9 cellular contexts compared by ENCODE assay signal in the genomic region with DNA sequence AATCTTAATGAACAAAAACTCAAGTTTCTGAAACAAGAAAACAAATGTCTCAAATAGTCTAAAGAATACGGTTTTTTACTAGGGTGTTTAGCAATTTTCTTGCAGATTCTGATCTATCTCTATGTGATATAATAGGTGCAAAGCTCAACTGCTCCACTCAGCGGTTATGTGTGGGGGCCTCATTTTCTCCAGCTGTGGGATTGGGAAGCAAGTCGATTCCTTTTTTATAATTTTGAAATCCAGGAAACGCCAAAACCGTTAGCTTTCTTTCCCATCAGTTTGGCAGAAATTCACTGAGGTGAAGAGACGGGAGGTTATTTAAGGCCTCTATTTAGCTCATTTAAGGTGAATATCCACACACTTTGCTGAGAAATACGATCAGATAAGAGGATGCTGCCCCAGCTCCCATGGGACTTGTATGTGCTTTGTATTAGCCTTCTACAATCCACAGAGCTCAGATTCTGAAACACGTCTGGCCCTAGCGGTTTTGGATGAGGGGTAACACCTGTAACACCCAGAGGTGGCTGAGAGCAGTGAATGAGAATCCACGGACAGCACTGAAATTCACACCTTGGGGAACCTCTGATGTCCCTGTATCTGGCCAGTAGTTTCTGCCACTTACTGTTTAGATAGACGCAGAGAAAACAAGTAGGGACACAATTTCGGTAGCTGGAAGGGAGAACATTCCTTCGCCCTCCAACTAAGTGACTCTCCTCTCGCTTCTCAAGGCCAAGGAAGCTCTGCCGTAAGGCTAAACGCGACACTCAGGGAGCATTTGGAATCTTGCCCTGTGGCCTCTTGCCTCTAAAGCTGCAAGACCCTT. TPM values are rescaled to one million over a fixed set of nuclear protein-coding genes. Genes with fewer than 3 reads are reported as not detected.
A peak's percentile ranks its signal among the peaks of the same experiment; 100 is the strongest.
DNase-seq lines count a peak whose midpoint lies in the region; ATAC-seq, FAIRE-seq and TF ChIP-seq lines count a peak whose summit lies in the region.
"Had no signal": no experiment of that assay in that cellular context is flagged by ENCODE, and none has a peak within 500 bp of the region (broad histone marks: within the 10 kb centered on the region; RNA-seq: fewer than 3 reads in every experiment).

No MANE protein-coding gene starts in this region.

- POLR2A ChIA-PET in A549 (lab: Yijun Ruan, JAX) (interaction anchor here (0.5 to 1.9 kb wide), 9 partner anchors 25 to 598 kb away, joined by 3 to 8 read pairs (median 4); a partner anchor contains a TSS), HEK293 (lab: Yijun Ruan, JAX) (interaction anchor here (0.7 to 1.1 kb wide), 2 partner anchors 107 to 162 kb away, joined by 3 to 6 read pairs; no protein-coding TSS in a partner anchor)

- no peak overlapping the region for H3K4me3 ChIP-seq in A549
- H3K4me3 ChIP-seq in HEK293 (ENCODE audit: low read depth, low read length) = no peak overlapping the region
- H3K4me3 ChIP-seq: pancreas had no signal

- H3K27ac ChIP-seq in A549 = peak overlapping the region; percentile 90
- no peak overlapping the region for H3K27ac ChIP-seq in HEK293 (ENCODE audit: extremely low read depth, low read depth, low read length)
- H3K27ac ChIP-seq: pancreas had no signal

- H3K36me3 ChIP-seq in HEK293 (ENCODE audit: control insufficient read depth in 2 of 2, insufficient read depth in 1 of 2, low read length in 2 of 2) = no peaks in the 10 kb centered on the region
- H3K36me3 ChIP-seq: pancreas had no signal

- WGBS in A549 (ENCODE audit: missing lambda C conversion rate) = 22% methylated on average over 17 of the region's 17 CpGs

- peak; percentile 66 to 73 for ATAC-seq in A549
- ATAC-seq in GM18907 (IDR thresholded peaks at IDR 0.05; ENCODE audit: unreplicated experiment) = no peak

- H3K4me2 ChIP-seq in A549 = peak overlapping the region; percentile 73

- TF ChIP-seq CTCF in A549 (IDR thresholded peaks at IDR 0.05) (peak; percentile 97), HEK293 (tag by site-specific recombination; IDR thresholded peaks at IDR 0.05) (0 out of 2 replicates have a peak, but pooled peaks have one; percentile 39)

- DNase-seq in A549 (ENCODE audit: low read depth in 1 of 2, low spot score in 1 of 2) = peak; percentile 88 to 90
- peak; percentile 76 for DNase-seq in SW480 (ENCODE audit: low spot score)
- peak; percentile 70 for DNase-seq in left kidney (ENCODE audit: low read depth, low spot score)
- DNase-seq in epidermal melanocyte (ENCODE audit: insufficient read length, low spot score) = no peak
- DNase-seq in activated CD8-positive, alpha-beta memory T cell treated with anti-CD3 and anti-CD28 coated beads, Interleukin-2, amount 50 U/mL, for 48 hours = no peak
- no peak for DNase-seq in 8988T

- TF ChIP-seq POLR2A in A549 (IDR thresholded peaks at IDR 0.05; ENCODE audit: low read length) = no peak

- FAIRE-seq in A549 (lab: Jason Lieb, UNC) = no peak
- FAIRE-seq: pancreas had no signal

- CTCF ChIA-PET in A549 (lab: Yijun Ruan, JAX) = interaction anchor here (0.6 to 15.3 kb wide), 67 partner anchors 9 to 699 kb away, joined by 3 to 347 read pairs (median 4); a partner anchor contains a TSS
- CTCF ChIA-PET in HEK293 (lab: Yijun Ruan, JAX) = interaction anchor here (0.6 to 4.8 kb wide), 19 partner anchors 9 to 602 kb away, joined by 3 to 36 read pairs (median 4); no protein-coding TSS in a partner anchor

- H3K4me1 ChIP-seq in A549 (peaks cover 29% of the 10 kb centered on the region), HEK293 (ENCODE audit: control insufficient read depth, insufficient read depth, low read length) (peaks cover 2% of the 10 kb centered on the region; the same call in 1 of the 2 replicates)

- no peak for TF ChIP-seq EP300 in A549 (IDR thresholded peaks at IDR 0.05)

- H3K9me3 ChIP-seq in A549 = no peaks in the 10 kb centered on the region
- no peaks in the 10 kb centered on the region for H3K9me3 ChIP-seq in HEK293 (ENCODE audit: control insufficient read depth, insufficient read depth, low read depth, low read length)
- H3K9me3 ChIP-seq: pancreas had no signal

- peak; percentile 99 for TF ChIP-seq RAD21 in A549 (conservative IDR thresholded peaks at IDR 0.05 in 1 of 2, IDR thresholded peaks at IDR 0.05 in 1 of 2)

TF ChIP-seq in A549, 52 proteins besides CTCF, POLR2A, EP300 and RAD21 (continues in another document):
- TF ChIP-seq TP53 (CRISPR knock-in tag; IDR thresholded peaks at IDR 0.05) (no peak), MAZ (IDR thresholded peaks at IDR 0.05; ENCODE audit: borderline replicate concordance, low read depth, low read length) (no peak), HOXB5 (CRISPR knock-in tag; IDR thresholded peaks at IDR 0.05) (no peak), ZNF302 (CRISPR knock-in tag; IDR thresholded peaks at IDR 0.05) (no peak)
- TF ChIP-seq, protein P1, sequence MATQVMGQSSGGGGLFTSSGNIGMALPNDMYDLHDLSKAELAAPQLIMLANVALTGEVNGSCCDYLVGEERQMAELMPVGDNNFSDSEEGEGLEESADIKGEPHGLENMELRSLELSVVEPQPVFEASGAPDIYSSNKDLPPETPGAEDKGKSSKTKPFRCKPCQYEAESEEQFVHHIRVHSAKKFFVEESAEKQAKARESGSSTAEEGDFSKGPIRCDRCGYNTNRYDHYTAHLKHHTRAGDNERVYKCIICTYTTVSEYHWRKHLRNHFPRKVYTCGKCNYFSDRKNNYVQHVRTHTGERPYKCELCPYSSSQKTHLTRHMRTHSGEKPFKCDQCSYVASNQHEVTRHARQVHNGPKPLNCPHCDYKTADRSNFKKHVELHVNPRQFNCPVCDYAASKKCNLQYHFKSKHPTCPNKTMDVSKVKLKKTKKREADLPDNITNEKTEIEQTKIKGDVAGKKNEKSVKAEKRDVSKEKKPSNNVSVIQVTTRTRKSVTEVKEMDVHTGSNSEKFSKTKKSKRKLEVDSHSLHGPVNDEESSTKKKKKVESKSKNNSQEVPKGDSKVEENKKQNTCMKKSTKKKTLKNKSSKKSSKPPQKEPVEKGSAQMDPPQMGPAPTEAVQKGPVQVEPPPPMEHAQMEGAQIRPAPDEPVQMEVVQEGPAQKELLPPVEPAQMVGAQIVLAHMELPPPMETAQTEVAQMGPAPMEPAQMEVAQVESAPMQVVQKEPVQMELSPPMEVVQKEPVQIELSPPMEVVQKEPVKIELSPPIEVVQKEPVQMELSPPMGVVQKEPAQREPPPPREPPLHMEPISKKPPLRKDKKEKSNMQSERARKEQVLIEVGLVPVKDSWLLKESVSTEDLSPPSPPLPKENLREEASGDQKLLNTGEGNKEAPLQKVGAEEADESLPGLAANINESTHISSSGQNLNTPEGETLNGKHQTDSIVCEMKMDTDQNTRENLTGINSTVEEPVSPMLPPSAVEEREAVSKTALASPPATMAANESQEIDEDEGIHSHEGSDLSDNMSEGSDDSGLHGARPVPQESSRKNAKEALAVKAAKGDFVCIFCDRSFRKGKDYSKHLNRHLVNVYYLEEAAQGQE (IDR thresholded peaks at IDR 0.05) = no peak

TF ChIP-seq in HEK293, 187 proteins besides CTCF, POLR2A, EP300 and RAD21:
- TF ChIP-seq ZNF114 (tag by site-specific recombination; IDR thresholded peaks at IDR 0.05) = no peak
- TF ChIP-seq ZNF561 (tag by site-specific recombination; IDR thresholded peaks at IDR 0.05; ENCODE audit: borderline replicate concordance) = peak; percentile 86; the same call in 1 of the 2 replicates
- no peak for TF ChIP-seq ZNF121 (tag by site-specific recombination; IDR thresholded peaks at IDR 0.05)
- TF ChIP-seq SCRT2 (tag by site-specific recombination; IDR thresholded peaks at IDR 0.05) = peak; percentile 69
- no peak for TF ChIP-seq ZBTB21 (tag by site-specific recombination; IDR thresholded peaks at IDR 0.05)
- TF ChIP-seq, protein P2, sequence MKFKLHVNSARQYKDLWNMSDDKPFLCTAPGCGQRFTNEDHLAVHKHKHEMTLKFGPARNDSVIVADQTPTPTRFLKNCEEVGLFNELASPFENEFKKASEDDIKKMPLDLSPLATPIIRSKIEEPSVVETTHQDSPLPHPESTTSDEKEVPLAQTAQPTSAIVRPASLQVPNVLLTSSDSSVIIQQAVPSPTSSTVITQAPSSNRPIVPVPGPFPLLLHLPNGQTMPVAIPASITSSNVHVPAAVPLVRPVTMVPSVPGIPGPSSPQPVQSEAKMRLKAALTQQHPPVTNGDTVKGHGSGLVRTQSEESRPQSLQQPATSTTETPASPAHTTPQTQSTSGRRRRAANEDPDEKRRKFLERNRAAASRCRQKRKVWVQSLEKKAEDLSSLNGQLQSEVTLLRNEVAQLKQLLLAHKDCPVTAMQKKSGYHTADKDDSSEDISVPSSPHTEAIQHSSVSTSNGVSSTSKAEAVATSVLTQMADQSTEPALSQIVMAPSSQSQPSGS (tag by site-specific recombination; IDR thresholded peaks at IDR 0.05; ENCODE audit: low read depth) = no peak
- TF ChIP-seq ZNF214 (tag by site-specific recombination; IDR thresholded peaks at IDR 0.05; ENCODE audit: borderline replicate concordance) = no peak
- no peak for TF ChIP-seq ZNF184 (tag by site-specific recombination; IDR thresholded peaks at IDR 0.05)
- TF ChIP-seq IKZF3 (tag by site-specific recombination; IDR thresholded peaks at IDR 0.05) = peak; percentile 64; the same call in 1 of the 2 replicates
- TF ChIP-seq ZNF654 (tag by site-specific recombination; IDR thresholded peaks at IDR 0.05; ENCODE audit: low read depth) = peak; percentile 80
- peak; percentile 18; the same call in 1 of the 2 replicates for TF ChIP-seq KLF8 (tag by site-specific recombination; IDR thresholded peaks at IDR 0.05)
- no peak for TF ChIP-seq ZNF433 (tag by site-specific recombination; IDR thresholded peaks at IDR 0.05; ENCODE audit: low read depth)
- peak; percentile 48 for TF ChIP-seq ZNF335 (tag by site-specific recombination; conservative IDR thresholded peaks at IDR 0.05)
- no peak for TF ChIP-seq ZNF175 (tag by site-specific recombination; IDR thresholded peaks at IDR 0.05)

RNA-seq across cellular contexts. Expression of a gene that starts 6.6 kb away (rescaled TPM):
- 15.5 and 16.9 TPM in 2 replicates for polyA plus RNA-seq in A549 (2011; rRNA removed)
- polyA plus RNA-seq in A549 (2012; cell fraction: cytosol; rRNA removed) = 48.8 and 49.8 TPM in 2 replicates
- polyA plus RNA-seq in A549 (2012; cell fraction: nucleus; rRNA removed) = 14.4 and 23.6 TPM in 2 replicates
- 45.9 to 48.4 TPM (median 46.6 TPM) in 3 replicates for polyA plus RNA-seq in A549 (2017; fragmentation: RNase III; extraction: RNeasy Plus Mini Kit Qiagen cat#74134 plus additional on column Dnase treatment)
- 8.7 and 10.3 TPM in 2 replicates for polyA minus RNA-seq in A549 (2011; rRNA and poly(A)+ RNA removed)

RNA-seq across cellular contexts. Expression of a gene that starts 56.9 kb away (rescaled TPM):
- 6.2 and 6.4 TPM in 2 replicates for polyA plus RNA-seq in A549 (2011; rRNA removed)
- polyA plus RNA-seq in A549 (2012; cell fraction: cytosol; rRNA removed) = 1.6 and 1.7 TPM in 2 replicates
- 1.3 and 1.7 TPM in 2 replicates for polyA plus RNA-seq in A549 (2012; cell fraction: nucleus; rRNA removed)
- polyA plus RNA-seq in A549 (2017; fragmentation: RNase III; extraction: RNeasy Plus Mini Kit Qiagen cat#74134 plus additional on column Dnase treatment) = 2.7 to 3.1 TPM (median 2.8 TPM) in 3 replicates
- polyA minus RNA-seq in A549 (2011; rRNA and poly(A)+ RNA removed) = 11.1 and 11.2 TPM in 2 replicates

Comparison
In these comparisons a context has a peak if more than half of its experiments do, and no peak if none do; other contexts are left out.
1. DNase-seq: peak in A549 (2 of 2), SW480 (single experiment) and left kidney (single experiment); none in epidermal melanocyte (single experiment), activated CD8-positive, alpha-beta memory T cell treated with anti-CD3 and anti-CD28 coated beads, Interleukin-2, amount 50 U/mL, for 48 hours (single experiment) and 8988T (single experiment).